In genomic region chr3:150582620-150583019, GRCh38 we compare ENCODE assay signal across 12 cellular contexts. TPM values are rescaled to one million over a fixed set of nuclear protein-coding genes. Genes with fewer than 3 reads are reported as not detected.
DNase-seq lines count a peak whose midpoint lies in the region; ATAC-seq lines count a peak whose summit lies in the region.
"Had no signal": no experiment of that assay in that cellular context is flagged by ENCODE, and none has a peak within 500 bp of the region (broad histone marks: within the 10 kb centered on the region; RNA-seq: fewer than 3 reads in every experiment).

No MANE protein-coding gene starts in this region.

- H3K27me3 Mint-ChIP-seq in T-helper 2 cell treated with Interferon-gamma antibody and Interleukin-4, amounts not matched to agents 5 μg/mL and 100 μg/mL, for 36 hours (ENCODE audit: low read depth): no peaks in the 10 kb centered on the region
- no peaks in the 10 kb centered on the region for H3K27me3 Mint-ChIP-seq in activated naive CD8-positive, alpha-beta T cell
- H3K27me3 Mint-ChIP-seq: brain; naive thymus-derived CD4-positive, alpha-beta T cell had no signal

- H3K4me3 Mint-ChIP-seq in T-helper 2 cell treated with Interferon-gamma antibody and Interleukin-4, amounts not matched to agents 5 μg/mL and 100 μg/mL, for 36 hours: peak overlapping the region; percentile 46
- H3K4me3 Mint-ChIP-seq in activated naive CD8-positive, alpha-beta T cell: no peak overlapping the region
- H3K4me3 Mint-ChIP-seq: brain had no signal

- H3K4me1 Mint-ChIP-seq in T-helper 2 cell treated with Interferon-gamma antibody and Interleukin-4, amounts not matched to agents 5 μg/mL and 100 μg/mL, for 36 hours (ENCODE audit: low read depth): peaks cover 25% of the 10 kb centered on the region
- H3K4me1 Mint-ChIP-seq in activated naive CD8-positive, alpha-beta T cell (ENCODE audit: low read depth): peaks cover 11% of the 10 kb centered on the region
- H3K4me1 Mint-ChIP-seq: brain had no signal

- H3K27ac Mint-ChIP-seq in T-helper 2 cell treated with Interferon-gamma antibody and Interleukin-4, amounts not matched to agents 5 μg/mL and 100 μg/mL, for 36 hours: peak overlapping the region; percentile 60
- peak overlapping the region; percentile 54 for H3K27ac Mint-ChIP-seq in activated naive CD8-positive, alpha-beta T cell

- no peak for DNase-seq in T-helper 2 cell treated with Interferon-gamma antibody and Interleukin-4, amounts not matched to agents 5 μg/mL and 100 μg/mL, for 36 hours (ENCODE audit: low spot score)
- no peak for DNase-seq in T-helper 2 cell
- DNase-seq in NCI-H128 (lab: John Stamatoyannopoulos, UW; ENCODE audit: unreplicated experiment): no peak
- no peak for DNase-seq in activated CD4-positive, CD25-positive, alpha-beta regulatory T cell (lab: John Stamatoyannopoulos, UW)
- DNase-seq in ureter (ENCODE audit: low spot score): no peak
- DNase-seq: naive thymus-derived CD4-positive, alpha-beta T cell; NCI-H446 treated with DMSO at 0.1 percent for 48 hours had no signal

- H3K36me3 Mint-ChIP-seq in T-helper 2 cell treated with Interferon-gamma antibody and Interleukin-4, amounts not matched to agents 5 μg/mL and 100 μg/mL, for 36 hours (ENCODE audit: low read depth): peaks cover 50% of the 10 kb centered on the region
- H3K36me3 Mint-ChIP-seq in activated naive CD8-positive, alpha-beta T cell: peaks cover 2% of the 10 kb centered on the region

- ATAC-seq in GM21390 (IDR thresholded peaks at IDR 0.05; ENCODE audit: unreplicated experiment) (peak; percentile 68), HG03045 (IDR thresholded peaks at IDR 0.05; ENCODE audit: unreplicated experiment) (peak; percentile 61)
- ATAC-seq: esophagus mucosa; naive thymus-derived CD4-positive, alpha-beta T cell had no signal

- no peaks in the 10 kb centered on the region for H3K9me3 Mint-ChIP-seq in T-helper 2 cell treated with Interferon-gamma antibody and Interleukin-4, amounts not matched to agents 5 μg/mL and 100 μg/mL, for 36 hours
- H3K9me3 Mint-ChIP-seq in activated naive CD8-positive, alpha-beta T cell (ENCODE audit: low read depth): no peaks in the 10 kb centered on the region
- H3K9me3 Mint-ChIP-seq: brain; naive thymus-derived CD4-positive, alpha-beta T cell had no signal

RNA-seq across cellular contexts. Expression of gene SELENOT, which starts 20.5 kb away (rescaled TPM):
- total RNA-seq in ureter: 110 TPM

RNA-seq across cellular contexts. Expression of gene EIF2A, which starts 36.0 kb away (rescaled TPM):
- total RNA-seq in ureter: 107 TPM

RNA-seq across cellular contexts. Expression of gene SERP1, which starts 36.3 kb away (rescaled TPM):
- total RNA-seq in ureter: 100 TPM
